ENCODE assay signal across 11 cellular contexts in the genomic region with DNA sequence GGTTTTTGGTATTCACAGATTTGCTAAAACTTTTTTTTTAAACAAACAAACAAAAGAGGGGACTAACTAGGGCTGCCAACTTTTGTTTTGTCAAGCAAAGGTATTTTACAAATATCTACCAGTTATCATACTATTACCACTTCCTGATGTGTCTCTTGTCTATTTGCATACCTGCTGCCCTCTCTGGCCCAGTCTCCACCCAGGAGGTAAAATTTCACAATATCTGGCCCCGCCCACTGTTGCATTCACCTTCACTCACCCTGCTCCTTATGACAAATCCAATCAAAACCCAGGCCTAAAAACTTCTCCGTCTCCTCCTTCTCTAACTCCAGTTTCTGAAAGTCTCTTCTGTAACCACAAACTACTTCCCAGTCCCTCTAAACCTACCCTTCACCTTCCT.
DNase-seq lines count a peak whose midpoint lies in the region; ATAC-seq, FAIRE-seq and TF ChIP-seq lines count a peak whose summit lies in the region.
"Had no signal": no experiment of that assay in that cellular context is flagged by ENCODE, and none has a peak within 500 bp of the region (broad histone marks: within the 10 kb centered on the region; RNA-seq: fewer than 3 reads in every experiment).

No MANE protein-coding gene starts in this region.

- H3K27me3 Mint-ChIP-seq in CD8-positive, alpha-beta memory T cell, result no peaks in the 10 kb centered on the region
- H3K27me3 Mint-ChIP-seq in T-cell, result no peaks in the 10 kb centered on the region

- 47 to 63% methylated on average over 2 of the region's 2 CpGs for WGBS in esophagus squamous epithelium, 2 donors

- intact Hi-C loops in esophagus squamous epithelium (cut with DNase I), result no loop called here

- no peak for TF ChIP-seq POLR2A in esophagus squamous epithelium (IDR thresholded peaks at IDR 0.05)

- H3K27ac Mint-ChIP-seq in CD8-positive, alpha-beta memory T cell, result peak overlapping the region; percentile 71 to 100 (median 86)
- peak overlapping the region; percentile 74 to 99 for H3K27ac Mint-ChIP-seq in T-cell
- H3K27ac Mint-ChIP-seq: neural progenitor cell had no signal

- H3K27ac ChIP-seq in CD8-positive, alpha-beta memory T cell (ENCODE audit: low read depth, low read length), result no peak overlapping the region
- peak overlapping the region; percentile 9 to 69 (median 50) for H3K27ac ChIP-seq in esophagus squamous epithelium
- H3K27ac ChIP-seq: neural progenitor cell, thoracic aorta had no signal

- TF ChIP-seq CTCF in esophagus squamous epithelium (IDR thresholded peaks at IDR 0.05), result no peak

- H3K9me3 ChIP-seq in CD8-positive, alpha-beta memory T cell (ENCODE audit: low read length), result no peaks in the 10 kb centered on the region
- H3K9me3 ChIP-seq in esophagus squamous epithelium, result no peaks in the 10 kb centered on the region
- H3K9me3 ChIP-seq: thoracic aorta had no signal

- ATAC-seq in T-cell (replicated peaks in 1 of 4) (no peak), HG03045 (IDR thresholded peaks at IDR 0.05; ENCODE audit: unreplicated experiment) (no peak), HG02763 (IDR thresholded peaks at IDR 0.05; ENCODE audit: unreplicated experiment) (no peak)

- FAIRE-seq in GM19239 (lab: Jason Lieb, UNC), result peak; percentile 49
- FAIRE-seq: endometrium had no signal

- H3K36me3 Mint-ChIP-seq in CD8-positive, alpha-beta memory T cell, result peaks cover 0 to 6% (median 5%) of the 10 kb centered on the region in 3 donors
- H3K36me3 Mint-ChIP-seq in T-cell, result peaks cover 10% of the 10 kb centered on the region
- H3K36me3 Mint-ChIP-seq: neural progenitor cell had no signal

- CTCF ChIA-PET in CD8-positive, alpha-beta memory T cell (lab: Charles Lee), result no interaction called here
- CTCF ChIA-PET in T-cell (lab: Charles Lee), result no interaction called here

- POLR2A ChIA-PET in CD8-positive, alpha-beta memory T cell (lab: Charles Lee), result interaction anchor here (0.6 kb wide), 1 partner anchor 182 kb away, joined by 3 read pairs; no protein-coding TSS in a partner anchor
- POLR2A ChIA-PET in T-cell (lab: Charles Lee), result no interaction called here

- H3K36me3 ChIP-seq in CD8-positive, alpha-beta memory T cell (ENCODE audit: insufficient read depth, low read length), result no peaks in the 10 kb centered on the region
- H3K36me3 ChIP-seq in esophagus squamous epithelium, result peaks cover 0 to 3% (median 0%) of the 10 kb centered on the region in 3 donors
- H3K36me3 ChIP-seq: neural progenitor cell, thoracic aorta had no signal

- DNase-seq in CD8-positive, alpha-beta memory T cell, result no peak
- DNase-seq in GM19239 (ENCODE audit: insufficient read length, low spot score), result peak; percentile 30
- DNase-seq in T-cell, result peak in 1 of 34 experiments; percentile 31
- DNase-seq in esophagus squamous epithelium (lab: John Stamatoyannopoulos, UW), result no peak
- no peak for DNase-seq in hypothalamus (lab: John Stamatoyannopoulos, UW)
- DNase-seq in T1000 (lab: John Stamatoyannopoulos, UW), result no peak

- peaks cover 85% of the 10 kb centered on the region for H3K4me1 ChIP-seq in CD8-positive, alpha-beta memory T cell (ENCODE audit: insufficient read depth, low read length)
- peaks cover 20 to 86% (median 24%) of the 10 kb centered on the region in 3 donors for H3K4me1 ChIP-seq in esophagus squamous epithelium
- H3K4me1 ChIP-seq: neural progenitor cell had no signal

- no peaks in the 10 kb centered on the region for H3K27me3 ChIP-seq in CD8-positive, alpha-beta memory T cell (ENCODE audit: insufficient read depth, low read length, poor library complexity, severe bottlenecking)
- H3K27me3 ChIP-seq in esophagus squamous epithelium, result no peaks in the 10 kb centered on the region
- H3K27me3 ChIP-seq: neural progenitor cell had no signal

- no peak overlapping the region for H3K4me3 ChIP-seq in CD8-positive, alpha-beta memory T cell (ENCODE audit: low read length)
- no peak overlapping the region for H3K4me3 ChIP-seq in esophagus squamous epithelium
- H3K4me3 ChIP-seq: neural progenitor cell, thoracic aorta had no signal

- H3K4me1 Mint-ChIP-seq in CD8-positive, alpha-beta memory T cell, result peaks cover 80 to 89% (median 81%) of the 10 kb centered on the region in 3 donors
- H3K4me1 Mint-ChIP-seq in T-cell, result peaks cover 79 to 91% (median 84%) of the 10 kb centered on the region in 3 donors

- no peaks in the 10 kb centered on the region for H3K9me3 Mint-ChIP-seq in CD8-positive, alpha-beta memory T cell
- H3K9me3 Mint-ChIP-seq in T-cell, result no peaks in the 10 kb centered on the region
- H3K9me3 Mint-ChIP-seq: neural progenitor cell had no signal

- peak overlapping the region; percentile 24 to 83 (median 58) for H3K4me3 Mint-ChIP-seq in CD8-positive, alpha-beta memory T cell
- peak overlapping the region; percentile 2 to 74 (median 51) for H3K4me3 Mint-ChIP-seq in T-cell
- H3K4me3 Mint-ChIP-seq: neural progenitor cell had no signal
